7 cellular contexts compared by ENCODE assay signal in the genomic region with DNA sequence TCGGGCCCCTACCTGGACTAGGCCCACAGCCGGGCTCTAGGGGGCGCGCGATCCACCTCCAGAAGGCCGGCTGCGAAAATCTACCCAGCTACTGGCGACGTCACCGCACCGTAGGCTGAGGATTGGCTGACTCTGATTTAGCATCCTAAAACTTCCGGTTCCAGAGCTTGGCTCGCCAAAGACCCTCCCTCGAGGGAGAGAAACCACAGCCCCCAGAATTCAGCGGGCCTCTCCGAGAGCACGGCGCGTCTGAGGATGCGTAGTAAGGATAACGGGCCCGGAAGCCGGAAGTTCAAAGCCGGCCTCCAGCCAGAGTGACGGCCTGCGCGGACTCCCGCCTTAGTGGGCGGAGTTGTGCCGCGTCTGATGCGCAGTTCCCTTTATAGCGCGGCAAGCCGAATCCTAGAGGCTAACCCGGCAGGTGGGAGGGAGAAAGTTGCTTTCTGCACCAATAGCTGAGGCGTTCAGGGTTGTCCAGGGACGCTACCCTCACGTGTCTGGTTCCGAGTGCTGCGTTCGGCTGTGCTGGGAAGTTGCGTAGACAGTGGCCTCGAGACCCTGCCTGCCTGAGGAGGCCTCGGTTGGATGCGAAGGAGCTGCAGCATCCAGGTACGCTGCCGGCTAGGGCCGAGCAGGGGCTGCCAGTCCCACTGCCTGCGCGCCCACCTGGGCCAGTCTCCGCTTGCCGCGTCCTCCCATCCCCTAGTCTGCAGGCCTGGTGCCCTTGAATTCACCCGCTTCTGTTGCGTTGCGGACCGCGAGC. TPM values are rescaled to one million over a fixed set of nuclear protein-coding genes. Genes with fewer than 3 reads are reported as not detected.
DNase-seq lines count a peak whose midpoint lies in the region; ATAC-seq and TF ChIP-seq lines count a peak whose summit lies in the region.

Gene COX14 (plus strand): TSS at position 544 of the 763 bp plus-strand sequence. CDS start 7,808 bp downstream, outside the sequence.

- TF ChIP-seq CTCF in astrocyte of the cerebellum (IDR thresholded peaks at IDR 0.05; ENCODE audit: low read depth, low read length, missing control alignments), result peak; percentile 97

- in situ Hi-C loops in astrocyte of the cerebellum (cut with HindIII; ENCODE audit: low sequenced_read_pairs), result no loop called here

- H3K4me3 ChIP-seq in astrocyte of the cerebellum (ENCODE audit: low read depth, low read length), result peak within 1 kb of the TSS; percentile 97

- DNase-seq in NCI-H1930 (lab: John Stamatoyannopoulos, UW), result peak; percentile 99
- peak; percentile 99 for DNase-seq in T-helper 22 cell (ENCODE audit: low read depth)
- DNase-seq in astrocyte of the cerebellum (ENCODE audit: low read depth), result peak; percentile 99
- peak; percentile 99 for DNase-seq in hepatic stellate cell (ENCODE audit: low spot score)
- DNase-seq in renal cortical epithelial cell (ENCODE audit: low read depth), result peak; percentile 98

- ATAC-seq in GM18499 (IDR thresholded peaks at IDR 0.05; ENCODE audit: insufficient read depth, unreplicated experiment) (peak; percentile 74), HG02970 (IDR thresholded peaks at IDR 0.05; ENCODE audit: low FRiP score, unreplicated experiment) (peak; percentile 86)

RNA-seq across cellular contexts. Expression of gene COX14, which starts in this region (rescaled TPM):
- 41.5 and 73.3 TPM in 2 replicates for total RNA-seq in renal cortical epithelial cell

Comparison
In these comparisons a context has a peak if more than half of its experiments do, and no peak if none do; other contexts are left out.
1. Peak in every context shown above with its lines: DNase-seq, ATAC-seq and H3K4me3 ChIP-seq.